In genomic region chr15:31811641-31812040, GRCh38 we compare ENCODE assay signal across 14 cellular contexts.
"Had no signal": no experiment of that assay in that cellular context is flagged by ENCODE, and none has a peak within 500 bp of the region (broad histone marks: within the 10 kb centered on the region; RNA-seq: fewer than 3 reads in every experiment).

No MANE protein-coding gene starts in this region.

- DNase-seq: activated CD4-positive, alpha-beta T cell treated with anti-CD3 and anti-CD28 coated beads, Interleukin-2, amount 50 U/mL, for 4 hours; activated CD4-positive, CD25-positive, alpha-beta regulatory T cell treated with anti-CD3 and anti-CD28 coated beads, Interleukin-2, amount 50 U/mL, for 72 hours; activated effector memory CD4-positive, alpha-beta T cell treated with Interleukin-2 at 50 U/mL for 16 hours; activated T-cell treated with anti-CD3 and anti-CD28 coated beads, Interleukin-2, amount 50 U/mL, for 1 hour; amniotic stem cell; colonic mucosa; effector CD8-positive, alpha-beta T cell; left colon; mammary epithelial cell; natural killer cell; stimulated activated CD4-positive, alpha-beta T cell treated with anti-CD3 and anti-CD28 coated beads, Interleukin-2, amount 100 ng/mL, for 48 hours; stimulated activated naive CD8-positive, alpha-beta T cell treated with anti-CD3 and anti-CD28 coated beads, Interleukin-15, Interleukin-2, amounts not matched to agents 100 U/mL and 50 U/mL, for 24 hours; T-helper 2 cell had no signal

- H3K9me3 Mint-ChIP-seq: activated naive CD4-positive, alpha-beta T cell treated with anti-CD3 and anti-CD28 coated beads, Interleukin-2, amount 50 U/mL, for 72 hours; natural killer cell had no signal

- ATAC-seq: activated naive CD4-positive, alpha-beta T cell treated with anti-CD3 and anti-CD28 coated beads, Interleukin-2, amount 50 U/mL, for 72 hours; left colon; stimulated activated naive CD8-positive, alpha-beta T cell treated with anti-CD3 and anti-CD28 coated beads, Interleukin-15, Interleukin-2, amounts not matched to agents 100 U/mL and 50 U/mL, for 24 hours had no signal

- H3K4me1 ChIP-seq: colonic mucosa had no signal

- H3K4me3 Mint-ChIP-seq: natural killer cell had no signal

- H3K27ac Mint-ChIP-seq: activated naive CD4-positive, alpha-beta T cell treated with anti-CD3 and anti-CD28 coated beads, Interleukin-2, amount 50 U/mL, for 72 hours; natural killer cell had no signal

- H3K27me3 ChIP-seq: colonic mucosa had no signal

- H3K4me1 Mint-ChIP-seq: natural killer cell had no signal

- H3K36me3 ChIP-seq: colonic mucosa had no signal

- H3K9me3 ChIP-seq: colonic mucosa had no signal

- H3K4me3 ChIP-seq: colonic mucosa had no signal

- H3K36me3 Mint-ChIP-seq: activated naive CD4-positive, alpha-beta T cell treated with anti-CD3 and anti-CD28 coated beads, Interleukin-2, amount 50 U/mL, for 72 hours; natural killer cell had no signal

- H3K27ac ChIP-seq: colonic mucosa had no signal
